ENCODE assay signal across 28 cellular contexts in genomic region chr16:69688589-69688988, GRCh38.
"Had no signal": no experiment of that assay in that cellular context is flagged by ENCODE, and none has a peak within 500 bp of the region (broad histone marks: within the 10 kb centered on the region; RNA-seq: fewer than 3 reads in every experiment).

No MANE protein-coding gene starts in this region.

- ATAC-seq: stimulated activated effector memory CD8-positive, alpha-beta T cell treated with anti-CD3 and anti-CD28 coated beads, Interleukin-12 subunit alpha, Interleukin-12 subunit beta, amount 100 ng/mL, for 72 hours; stimulated activated memory B cell treated with anti-CD40 and anti-IgM and Interleukin-4, amounts not matched to agents 10 μg/mL and 1 μg/mL and 100 μg/mL, for 72 hours; stimulated activated naive B cell treated with anti-CD40 and anti-IgM and Interleukin-4, amounts not matched to agents 10 μg/mL and 1 μg/mL and 100 μg/mL, for 72 hours; stimulated activated naive CD8-positive, alpha-beta T cell treated with anti-CD3 and anti-CD28 coated beads, Interleukin-15, amount 100 ng/mL, for 72 hours; stimulated activated naive CD8-positive, alpha-beta T cell treated with anti-CD3 and anti-CD28 coated beads, Interleukin-15, Interleukin-2, amounts not matched to agents 100 U/mL and 50 U/mL, for 24 hours; upper lobe of right lung had no signal

- H3K27me3 Mint-ChIP-seq: stimulated activated memory B cell treated with anti-CD40 and anti-IgM and Interleukin-4, amounts not matched to agents 10 μg/mL and 1 μg/mL and 100 μg/mL, for 72 hours; stimulated activated naive B cell treated with anti-CD40 and anti-IgM and Interleukin-4, amounts not matched to agents 10 μg/mL and 1 μg/mL and 100 μg/mL, for 72 hours; stimulated activated naive CD8-positive, alpha-beta T cell treated with anti-CD3 and anti-CD28 coated beads, Interleukin-15, amount 100 ng/mL, for 72 hours; stimulated activated naive CD8-positive, alpha-beta T cell treated with anti-CD3 and anti-CD28 coated beads, Interleukin-15, Interleukin-2, amounts not matched to agents 100 ng/mL and 50 ng/mL, for 24 hours; type B pancreatic cell had no signal

- H3K27ac ChIP-seq: stomach, suprapubic skin, testis, thoracic aorta, thyroid gland, tibial artery, tibial nerve, transverse colon, upper lobe of left lung, upper lobe of right lung, uterus, vagina had no signal

- H3K36me3 ChIP-seq: uterus had no signal

- H3K4me1 ChIP-seq: stomach, suprapubic skin, testis, thyroid gland, tibial artery, tibial nerve, transverse colon, upper lobe of left lung, upper lobe of right lung, vagina had no signal

- DNase-seq: stimulated activated CD4-positive, alpha-beta T cell treated with anti-CD3 and anti-CD28 coated beads, Interleukin-2, amount 100 ng/mL, for 48 hours; stimulated activated CD4-positive, alpha-beta T cell treated with anti-CD3 and anti-CD28 coated beads, Interleukin-4, amount 100 ng/mL, for 1 hour; stimulated activated CD4-positive, alpha-beta T cell treated with anti-CD3 and anti-CD28 coated beads, Interleukin-4, amount 100 ng/mL, for 24 hours; stimulated activated CD4-positive, alpha-beta T cell treated with anti-CD3 and anti-CD28 coated beads, Interleukin-4, amount 100 ng/mL, for 4 hours; stimulated activated CD8-positive, alpha-beta memory T cell treated with anti-CD3 and anti-CD28 coated beads, Interleukin-4, amount 100 ng/mL, for 48 hours; stimulated activated naive B cell treated with anti-CD40 and anti-IgM and Interleukin-4, amounts not matched to agents 10 μg/mL and 1 μg/mL and 100 μg/mL, for 72 hours; stimulated activated naive CD4-positive, alpha-beta T cell; stimulated activated naive CD4-positive, alpha-beta T cell treated with Interleukin-2 at 50 U/mL for 16 hours; stimulated activated naive CD8-positive, alpha-beta T cell treated with anti-CD3 and anti-CD28 coated beads, Interleukin-15, amount 100 ng/mL, for 72 hours; stimulated activated naive CD8-positive, alpha-beta T cell treated with anti-CD3 and anti-CD28 coated beads, Interleukin-15, Interleukin-2, amounts not matched to agents 100 U/mL and 50 U/mL, for 24 hours; stomach; substantia nigra; testis; thyroid gland; tibial artery; transverse colon; trophoblast cell; upper lobe of left lung; upper lobe of right lung; uterus had no signal

- H3K9me3 ChIP-seq: stomach, suprapubic skin, testis, thoracic aorta, thyroid gland, tibial artery, tibial nerve, transverse colon, upper lobe of left lung, upper lobe of right lung, uterus, vagina had no signal

- H3K27ac Mint-ChIP-seq: stimulated activated effector memory CD8-positive, alpha-beta T cell treated with anti-CD3 and anti-CD28 coated beads, Interleukin-12 subunit alpha, Interleukin-12 subunit beta, amount 100 ng/mL, for 72 hours; stimulated activated memory B cell treated with anti-CD40 and anti-IgM and Interleukin-4, amounts not matched to agents 10 μg/mL and 1 μg/mL and 100 μg/mL, for 72 hours; stimulated activated naive B cell treated with anti-CD40 and anti-IgM and Interleukin-4, amounts not matched to agents 10 μg/mL and 1 μg/mL and 100 μg/mL, for 72 hours; stimulated activated naive CD8-positive, alpha-beta T cell treated with anti-CD3 and anti-CD28 coated beads, Interleukin-15, amount 100 ng/mL, for 72 hours; stimulated activated naive CD8-positive, alpha-beta T cell treated with anti-CD3 and anti-CD28 coated beads, Interleukin-15, Interleukin-2, amounts not matched to agents 100 ng/mL and 50 ng/mL, for 24 hours; type B pancreatic cell had no signal

- H3K4me3 ChIP-seq: stomach, suprapubic skin, testis, thoracic aorta, thyroid gland, tibial artery, tibial nerve, transverse colon, upper lobe of left lung, upper lobe of right lung, uterus, vagina had no signal

- H3K27me3 ChIP-seq: stomach, suprapubic skin, testis, thyroid gland, tibial artery, tibial nerve, transverse colon, upper lobe of left lung, upper lobe of right lung, uterus, vagina had no signal

- H3K4me3 Mint-ChIP-seq: stimulated activated effector memory CD8-positive, alpha-beta T cell treated with anti-CD3 and anti-CD28 coated beads, Interleukin-12 subunit alpha, Interleukin-12 subunit beta, amount 100 ng/mL, for 72 hours; stimulated activated memory B cell treated with anti-CD40 and anti-IgM and Interleukin-4, amounts not matched to agents 10 μg/mL and 1 μg/mL and 100 μg/mL, for 72 hours; stimulated activated naive B cell treated with anti-CD40 and anti-IgM and Interleukin-4, amounts not matched to agents 10 μg/mL and 1 μg/mL and 100 μg/mL, for 72 hours; stimulated activated naive CD8-positive, alpha-beta T cell treated with anti-CD3 and anti-CD28 coated beads, Interleukin-15, amount 100 ng/mL, for 72 hours; stimulated activated naive CD8-positive, alpha-beta T cell treated with anti-CD3 and anti-CD28 coated beads, Interleukin-15, Interleukin-2, amounts not matched to agents 100 ng/mL and 50 ng/mL, for 24 hours; type B pancreatic cell had no signal

- H3K9me3 Mint-ChIP-seq: stimulated activated effector memory CD8-positive, alpha-beta T cell treated with anti-CD3 and anti-CD28 coated beads, Interleukin-12 subunit alpha, Interleukin-12 subunit beta, amount 100 ng/mL, for 72 hours; stimulated activated memory B cell treated with anti-CD40 and anti-IgM and Interleukin-4, amounts not matched to agents 10 μg/mL and 1 μg/mL and 100 μg/mL, for 72 hours; stimulated activated naive B cell treated with anti-CD40 and anti-IgM and Interleukin-4, amounts not matched to agents 10 μg/mL and 1 μg/mL and 100 μg/mL, for 72 hours; stimulated activated naive CD8-positive, alpha-beta T cell treated with anti-CD3 and anti-CD28 coated beads, Interleukin-15, amount 100 ng/mL, for 72 hours; stimulated activated naive CD8-positive, alpha-beta T cell treated with anti-CD3 and anti-CD28 coated beads, Interleukin-15, Interleukin-2, amounts not matched to agents 100 ng/mL and 50 ng/mL, for 24 hours; type B pancreatic cell had no signal
